ENCODE assay signal across 8 cellular contexts in genomic region chr20:25584905-25585704, GRCh38. TPM values are rescaled to one million over a fixed set of nuclear protein-coding genes. Genes with fewer than 3 reads are reported as not detected.
DNase-seq lines count a peak whose midpoint lies in the region; ATAC-seq and TF ChIP-seq lines count a peak whose summit lies in the region.

Gene NINL (minus strand): TSS chr20:25585531. CDS start chr20:25526587, 58,944 bp downstream.

- DNase-seq in DMS153 treated with DMSO at 0.1 percent for 48 hours (lab: John Stamatoyannopoulos, UW; ENCODE audit: unreplicated experiment) = peak; percentile 70
- no peak for DNase-seq in HFFc6
- DNase-seq in NCI-H82 (lab: John Stamatoyannopoulos, UW) = peak; percentile 89
- peak; percentile 31 for DNase-seq in activated effector memory CD4-positive, alpha-beta T cell treated with Interleukin-2 at 50 U/mL for 16 hours
- DNase-seq in foreskin keratinocyte = peak in 1 of 2 donors; percentile 23
- peak; percentile 70 for DNase-seq in neural crest cell (ENCODE audit: low read depth, low spot score)

- H3K4me1 Mint-ChIP-seq in HFFc6 (ENCODE audit: low read depth) (peaks cover 17% of the 10 kb centered on the region), neural crest cell (peaks cover 27% of the 10 kb centered on the region)

- H3K27ac Mint-ChIP-seq in HFFc6 (peak within 1 kb of the TSS; percentile 59), neural crest cell (ENCODE audit: unreplicated experiment) (peak within 1 kb of the TSS; percentile 97)

- no peak for TF ChIP-seq CTCF in HFFc6 (IDR thresholded peaks at IDR 0.05)
- TF ChIP-seq CTCF in foreskin keratinocyte (conservative IDR thresholded peaks at IDR 0.05) = no peak
- TF ChIP-seq CTCF in neural crest cell (conservative IDR thresholded peaks at IDR 0.05) = no peak

- ATAC-seq in foreskin keratinocyte = peak; percentile 81
- no peak for ATAC-seq in HG03469 (IDR thresholded peaks at IDR 0.05; ENCODE audit: unreplicated experiment)

- H3K27me3 ChIP-seq in foreskin keratinocyte (no peaks in the 10 kb centered on the region), thymus (ENCODE audit: control insufficient read depth, insufficient read depth) (no peaks in the 10 kb centered on the region)

- H3K36me3 Mint-ChIP-seq in HFFc6 (ENCODE audit: low read depth) (peaks cover 5% of the 10 kb centered on the region; the same call in 1 of the 2 replicates), neural crest cell (ENCODE audit: low read depth) (peaks cover 9% of the 10 kb centered on the region)

- no peaks in the 10 kb centered on the region for H3K36me3 ChIP-seq in thymus (ENCODE audit: control insufficient read depth, insufficient read depth)

- H3K4me3 Mint-ChIP-seq in HFFc6 = peak within 1 kb of the TSS; percentile 85
- H3K4me3 Mint-ChIP-seq in neural crest cell = peak within 1 kb of the TSS; percentile 92

- H3K9me3 Mint-ChIP-seq in HFFc6 = no peaks in the 10 kb centered on the region
- no peaks in the 10 kb centered on the region for H3K9me3 Mint-ChIP-seq in neural crest cell

- H3K4me3 ChIP-seq in thymus (ENCODE audit: low read length) = peak within 1 kb of the TSS; percentile 90

- 2% methylated on average over 108 of the region's 108 CpGs for WGBS in thymus

- no peaks in the 10 kb centered on the region for H3K9me3 ChIP-seq in thymus (ENCODE audit: control insufficient read depth)

- peaks cover 3% of the 10 kb centered on the region for H3K27me3 Mint-ChIP-seq in HFFc6 (ENCODE audit: insufficient read depth)
- H3K27me3 Mint-ChIP-seq in neural crest cell (ENCODE audit: low read depth) = no peaks in the 10 kb centered on the region

- H3K27ac ChIP-seq in foreskin keratinocyte (peak within 1 kb of the TSS; percentile 50), thymus (ENCODE audit: low read depth) (peak within 1 kb of the TSS; percentile 59)

- H3K4me1 ChIP-seq in foreskin keratinocyte (no peaks in the 10 kb centered on the region), thymus (ENCODE audit: control insufficient read depth, insufficient read depth, low read length) (peaks cover 9% of the 10 kb centered on the region)

RNA-seq across cellular contexts. Expression of gene NINL, which starts in this region (rescaled TPM):
- 1 to 10 TPM; 1.9 to 2.8 (median 2.2) TPM for total RNA-seq in HFFc6 (2021; fragmentation: NEBNext Ultra II Directional; extraction: Animal tissue kit (Norgen Biotek cat#: 25700))
- total RNA-seq in foreskin keratinocyte = 4.3 TPM in 2 replicates
- 2.8 and 3.5 TPM in 2 replicates for polyA plus RNA-seq in foreskin keratinocyte
- total RNA-seq in neural crest cell = 41.2 and 44.0 TPM in 2 replicates
- polyA plus RNA-seq in thymus = 28.5 TPM
